Comparison of ENCODE assay signal across 1 cellular context in genomic region chr5:169651526-169651925, GRCh38.
TF ChIP-seq lines count a peak whose summit lies in the region.

No MANE protein-coding gene starts in this region.

TF ChIP-seq in K562, 482 proteins besides CTCF, POLR2A, EP300 and RAD21 (continued from another document):
- TF ChIP-seq SMAD2 (IDR thresholded peaks at IDR 0.05; ENCODE audit: low read depth, low read length) (no peak), ELK1 (CRISPR knock-in tag; IDR thresholded peaks at IDR 0.05) (no peak), SMAD4 (CRISPR knock-in tag; conservative IDR thresholded peaks at IDR 0.05) (no peak), ZNF140 (CRISPR knock-in tag; IDR thresholded peaks at IDR 0.05) (no peak), ZNF124 (CRISPR knock-in tag; IDR thresholded peaks at IDR 0.05) (no peak), SUPT5H (IDR thresholded peaks at IDR 0.05) (no peak), ADNP (tag; IDR thresholded peaks at IDR 0.05) (no peak), GTF2E2 (tag; IDR thresholded peaks at IDR 0.05) (no peak), PATZ1 (CRISPR knock-in tag; IDR thresholded peaks at IDR 0.05; ENCODE audit: borderline replicate concordance) (no peak), RFX5 (IDR thresholded peaks at IDR 0.05; ENCODE audit: low read depth, low read length) (no peak), ATF2 (CRISPR knock-in tag; IDR thresholded peaks at IDR 0.05) (no peak), ILF3 (IDR thresholded peaks at IDR 0.05; ENCODE audit: borderline replicate concordance) (no peak), E2F8 (IDR thresholded peaks at IDR 0.05; ENCODE audit: low read depth, partially characterized antibody) (no peak), NR4A1 (CRISPR knock-in tag; IDR thresholded peaks at IDR 0.05) (no peak), NR4A1 (tag; IDR thresholded peaks at IDR 0.05) (no peak), TARDBP (IDR thresholded peaks at IDR 0.05) (no peak), YY1 (IDR thresholded peaks at IDR 0.05; ENCODE audit: borderline replicate concordance in 1 of 3, control insufficient read depth in 1 of 3, extremely low read depth in 1 of 3, insufficient read depth in 3 of 3, insufficient read length in 1 of 3, insufficient replicate concordance in 2 of 3, low read depth in 1 of 3, low read length in 2 of 3) (no peak), ZBTB49 (CRISPR knock-in tag; IDR thresholded peaks at IDR 0.05; ENCODE audit: borderline replicate concordance) (no peak), MXI1 (IDR thresholded peaks at IDR 0.05; ENCODE audit: low read depth, low read length) (no peak), ZNF41 (CRISPR knock-in tag; conservative IDR thresholded peaks at IDR 0.05) (no peak)
